In the genomic region with DNA sequence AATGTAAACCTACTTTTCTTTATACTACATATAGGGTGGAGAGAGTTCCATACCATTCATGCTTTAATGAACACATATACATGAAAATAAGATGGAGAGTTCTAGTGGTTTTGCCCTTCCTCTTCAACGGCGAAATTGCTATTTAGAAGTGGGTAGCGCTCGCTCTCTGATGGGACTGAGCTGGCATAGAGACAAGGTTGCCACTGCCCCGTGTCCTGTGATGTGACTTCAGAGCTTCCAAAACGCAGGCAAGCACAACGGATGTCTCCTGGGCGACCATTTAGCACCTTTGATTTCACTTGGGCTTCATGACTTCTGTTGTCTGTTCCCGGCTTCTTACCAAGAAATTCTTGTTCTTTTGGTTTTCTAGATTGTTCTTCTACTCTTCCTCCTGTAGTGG, we compare ENCODE assay signal across 20 cellular contexts. TPM values are rescaled to one million over a fixed set of nuclear protein-coding genes. Genes with fewer than 3 reads are reported as not detected.
DNase-seq lines count a peak whose midpoint lies in the region; ATAC-seq and TF ChIP-seq lines count a peak whose summit lies in the region.
"Had no signal": no experiment of that assay in that cellular context is flagged by ENCODE, and none has a peak within 500 bp of the region (broad histone marks: within the 10 kb centered on the region; RNA-seq: fewer than 3 reads in every experiment).

No MANE protein-coding gene starts in this region.

- H3K27ac Mint-ChIP-seq in activated CD4-positive, alpha-beta T cell treated with anti-CD3 and anti-CD28 coated beads for 36 hours = peak overlapping the region; percentile 83
- H3K27ac Mint-ChIP-seq in activated naive CD4-positive, alpha-beta T cell treated with anti-CD3 and anti-CD28 coated beads, Interleukin-2, amount 10 ng/mL, durations not matched to agents 7 days and 5 days = peak overlapping the region; percentile 53
- no peak overlapping the region for H3K27ac Mint-ChIP-seq in GM23338
- H3K27ac Mint-ChIP-seq: B cell, HFFc6 had no signal

- H3K27me3 ChIP-seq in GM23338 (ENCODE audit: insufficient read depth) (no peaks in the 10 kb centered on the region), psoas muscle (ENCODE audit: insufficient read depth in 3 of 3, low read length in 2 of 3) (peaks cover 0 to 6% (median 0%) of the 10 kb centered on the region in 3 donors)
- H3K27me3 ChIP-seq: Peyer's patch had no signal

- peaks cover 58% of the 10 kb centered on the region for H3K4me1 Mint-ChIP-seq in activated CD4-positive, alpha-beta T cell treated with anti-CD3 and anti-CD28 coated beads for 36 hours
- peaks cover 35% of the 10 kb centered on the region for H3K4me1 Mint-ChIP-seq in activated naive CD4-positive, alpha-beta T cell treated with anti-CD3 and anti-CD28 coated beads, Interleukin-2, amount 10 ng/mL, durations not matched to agents 7 days and 5 days
- H3K4me1 Mint-ChIP-seq in GM23338 = peaks cover 10% of the 10 kb centered on the region

- H3K36me3 Mint-ChIP-seq in activated CD4-positive, alpha-beta T cell treated with anti-CD3 and anti-CD28 coated beads for 36 hours (ENCODE audit: low read depth) = peaks cover 61% of the 10 kb centered on the region
- H3K36me3 Mint-ChIP-seq in activated naive CD4-positive, alpha-beta T cell treated with anti-CD3 and anti-CD28 coated beads, Interleukin-2, amount 10 ng/mL, durations not matched to agents 7 days and 5 days = peaks cover 56% of the 10 kb centered on the region
- H3K36me3 Mint-ChIP-seq in GM23338 (ENCODE audit: low read depth) = no peaks in the 10 kb centered on the region

- no peaks in the 10 kb centered on the region for H3F3A ChIP-seq in GM23338 (replicated peaks; ENCODE audit: low read depth)

- POLR2A ChIA-PET in activated CD4-positive, alpha-beta T cell treated with anti-CD3 and anti-CD28 coated beads for 36 hours (lab: Charles Lee) = no interaction called here

- 94 to 95% methylated on average over 9 of the region's 9 CpGs for WGBS in lower leg skin, 2 donors
- WGBS in psoas muscle, 3 donors = 84 to 91% (median 88%) methylated on average over 9 of the region's 9 CpGs

- H3K4me3 Mint-ChIP-seq in activated CD4-positive, alpha-beta T cell treated with anti-CD3 and anti-CD28 coated beads for 36 hours = no peak overlapping the region
- no peak overlapping the region for H3K4me3 Mint-ChIP-seq in activated naive CD4-positive, alpha-beta T cell treated with anti-CD3 and anti-CD28 coated beads, Interleukin-2, amount 10 ng/mL, durations not matched to agents 7 days and 5 days
- H3K4me3 Mint-ChIP-seq in GM23338 = no peak overlapping the region
- H3K4me3 Mint-ChIP-seq: B cell, HFFc6 had no signal

- TF ChIP-seq POLR2A in lower leg skin (IDR thresholded peaks at IDR 0.05) = no peak

- intact Hi-C loops in activated CD4-positive, alpha-beta T cell treated with anti-CD3 and anti-CD28 coated beads for 36 hours (cut with DNase I, micrococcal nuclease) = no loop called here
- intact Hi-C loops in lower leg skin (cut with DNase I; ENCODE audit: low total_unique reads) (no loop called here), psoas muscle (cut with DNase I) (no loop called here)

- H3K4me1 ChIP-seq in GM23338 (ENCODE audit: insufficient read depth) (0 out of 2 replicates have a peak, but pooled peaks cover 5% of the 10 kb centered on the region), psoas muscle (no peaks in the 10 kb centered on the region)
- H3K4me1 ChIP-seq: Peyer's patch had no signal

- no peak overlapping the region for H3K27ac ChIP-seq in GM23338 (ENCODE audit: low read depth)
- no peak overlapping the region for H3K27ac ChIP-seq in psoas muscle
- H3K27ac ChIP-seq: Peyer's patch had no signal

- TF ChIP-seq CTCF in GM23338 (conservative IDR thresholded peaks at IDR 0.05; ENCODE audit: low read depth in 2 of 2) (no peak), lower leg skin (IDR thresholded peaks at IDR 0.05) (no peak), psoas muscle (IDR thresholded peaks at IDR 0.05) (no peak)

- H3K79me2 ChIP-seq in GM23338 (replicated peaks; ENCODE audit: insufficient read depth) = no peaks in the 10 kb centered on the region

- ATAC-seq in activated CD4-positive, alpha-beta T cell treated with anti-CD3 and anti-CD28 coated beads for 36 hours = no peak
- ATAC-seq in GM23338 (no peak), psoas muscle (no peak), HG03521 (IDR thresholded peaks at IDR 0.05; ENCODE audit: unreplicated experiment) (no peak)
- ATAC-seq: HepG2 had no signal

- DNase-seq in activated CD4-positive, alpha-beta T cell treated with anti-CD3 and anti-CD28 coated beads for 36 hours = no peak
- no peak for DNase-seq in activated CD4-positive, alpha-beta T cell treated with anti-CD3 and anti-CD28 coated beads for 1 hour
- no peak for DNase-seq in activated naive CD4-positive, alpha-beta T cell treated with anti-CD3 and anti-CD28 coated beads, Interleukin-2, amount 10 ng/mL, durations not matched to agents 7 days and 5 days
- no peak for DNase-seq in activated naive CD4-positive, alpha-beta T cell treated with anti-CD3 and anti-CD28 coated beads, Interleukin-2, amount 50 U/mL, for 16 hours
- DNase-seq in GM23338 (ENCODE audit: low spot score) = no peak
- DNase-seq in lower leg skin (ENCODE audit: low spot score in 2 of 2) = peak; percentile 7 to 57
- no peak for DNase-seq in psoas muscle
- DNase-seq: 8988T; HFFc6; KBM-7; NCI-H1105 treated with DMSO at 0.1 percent for 48 hours; NCI-H1694 treated with DMSO at 0.1 percent for 48 hours; NCI-H510A; NCI-H748 treated with DMSO at 0.1 percent for 48 hours; NK-92 treated with Interleukin-12 subunit alpha and Interleukin-12 subunit beta, amount 100 ng/mL, for 24 hours; Peyer's patch had no signal

- no peaks in the 10 kb centered on the region for H3K36me3 ChIP-seq in GM23338 (ENCODE audit: insufficient read depth)
- no peaks in the 10 kb centered on the region for H3K36me3 ChIP-seq in psoas muscle (ENCODE audit: insufficient read depth in 1 of 2, low read depth in 1 of 2)
- H3K36me3 ChIP-seq: Peyer's patch had no signal

- H3K4me2 ChIP-seq in GM23338 = no peak overlapping the region

- H2AFZ ChIP-seq in GM23338 = peak overlapping the region; percentile 74

- no peak overlapping the region for H3K4me3 ChIP-seq in GM23338
- no peak overlapping the region for H3K4me3 ChIP-seq in lower leg skin (ENCODE audit: low read depth, poor library complexity, severe bottlenecking)
- no peak overlapping the region for H3K4me3 ChIP-seq in psoas muscle
- H3K4me3 ChIP-seq: Peyer's patch had no signal

- H3K9me3 ChIP-seq in psoas muscle = no peaks in the 10 kb centered on the region
- H3K9me3 ChIP-seq: Peyer's patch had no signal

- H3K9me2 ChIP-seq in GM23338 (ENCODE audit: insufficient read depth) = no peaks in the 10 kb centered on the region

- CTCF ChIA-PET in activated CD4-positive, alpha-beta T cell treated with anti-CD3 and anti-CD28 coated beads for 36 hours (lab: Charles Lee) = interaction anchor here (1.3 to 3.3 kb wide), 3 partner anchors 21 to 74 kb away, joined by 3 to 11 read pairs (median 4); no protein-coding TSS in a partner anchor
- CTCF ChIA-PET in activated naive CD4-positive, alpha-beta T cell treated with anti-CD3 and anti-CD28 coated beads, Interleukin-2, amount 10 ng/mL, durations not matched to agents 7 days and 5 days (lab: Charles Lee) = interaction anchor here (0.6 to 2.9 kb wide), 2 partner anchors 37 to 329 kb away, joined by 3 to 26 read pairs; no protein-coding TSS in a partner anchor

- no peaks in the 10 kb centered on the region for H3K27me3 Mint-ChIP-seq in activated CD4-positive, alpha-beta T cell treated with anti-CD3 and anti-CD28 coated beads for 36 hours
- H3K27me3 Mint-ChIP-seq in activated naive CD4-positive, alpha-beta T cell treated with anti-CD3 and anti-CD28 coated beads, Interleukin-2, amount 10 ng/mL, durations not matched to agents 7 days and 5 days = no peaks in the 10 kb centered on the region
- peaks cover 4% of the 10 kb centered on the region for H3K27me3 Mint-ChIP-seq in GM23338 (ENCODE audit: insufficient read depth, low read depth, poor library complexity)
- H3K27me3 Mint-ChIP-seq: B cell had no signal

- H4K20me1 ChIP-seq in GM23338 (replicated peaks; ENCODE audit: insufficient read depth) = no peaks in the 10 kb centered on the region

- H3K9me3 Mint-ChIP-seq in activated CD4-positive, alpha-beta T cell treated with anti-CD3 and anti-CD28 coated beads for 36 hours (ENCODE audit: low read depth) = peaks cover 2% of the 10 kb centered on the region
- H3K9me3 Mint-ChIP-seq in activated naive CD4-positive, alpha-beta T cell treated with anti-CD3 and anti-CD28 coated beads, Interleukin-2, amount 10 ng/mL, durations not matched to agents 7 days and 5 days = peaks cover 7% of the 10 kb centered on the region
- peaks cover 5% of the 10 kb centered on the region; the same call in 2 of the 3 replicates for H3K9me3 Mint-ChIP-seq in GM23338
- H3K9me3 Mint-ChIP-seq: HFFc6 had no signal

TF ChIP-seq in GM23338, 12 proteins besides CTCF, POLR2A, EP300 and RAD21 (continues in another document):
- TF ChIP-seq NANOG (IDR thresholded peaks at IDR 0.05; ENCODE audit: borderline replicate concordance) (no peak), ZNF331 (CRISPR knock-in tag; IDR thresholded peaks at IDR 0.05; ENCODE audit: low read depth) (no peak), JUNB (IDR thresholded peaks at IDR 0.05; ENCODE audit: unreplicated experiment) (no peak), CREB1 (CRISPR knock-in tag; IDR thresholded peaks at IDR 0.05; ENCODE audit: low read depth) (no peak)

RNA-seq across cellular contexts. Expression of gene IL15RA, which starts 35.2 kb away (rescaled TPM):
- total RNA-seq in activated CD4-positive, alpha-beta T cell treated with anti-CD3 and anti-CD28 coated beads for 36 hours = 10 to 100 TPM; 19.7 to 22.1 TPM
- 1.1 and 1.6 TPM in 2 replicates for total RNA-seq in GM23338 (2014; rRNA removed; shearing (Covaris generic))
- 1.9 and 2.2 TPM in 2 replicates for polyA plus RNA-seq in GM23338 (2016; fragmentation: Nextera tagmentation; extraction: Ambion mirVana)
- total RNA-seq in lower leg skin = 10 to 100 TPM in 3 of 4 donors, 1 to 10 TPM in 1; 9.3 to 30.8 (median 24.8) TPM
- total RNA-seq in psoas muscle = 10 to 100 TPM in 1 of 4 donors, 1 to 10 TPM in 3; 7.9 to 10.9 (median 9.5) TPM
- 10 to 100 TPM in 2 of 3 donors, 1 to 10 TPM in 1; 8.9 to 13.1 (median 11.2) TPM for polyA plus RNA-seq in psoas muscle

RNA-seq across cellular contexts. Expression of gene IL2RA, which starts 49.7 kb away (rescaled TPM):
- 100 to 1,000 TPM; 659 to 980 TPM for total RNA-seq in activated CD4-positive, alpha-beta T cell treated with anti-CD3 and anti-CD28 coated beads for 36 hours
- total RNA-seq in GM23338 (2014; rRNA removed; shearing (Covaris generic)) = not detected in 2 replicates
- polyA plus RNA-seq in GM23338 (2016; fragmentation: Nextera tagmentation; extraction: Ambion mirVana) (not detected in 2 replicates), psoas muscle (under 1 TPM; 0.08 to 0.20 (median 0.12) TPM)
- total RNA-seq in lower leg skin (1 to 10 TPM in 1 of 4 donors, under 1 TPM in 1, not detected in 2; 0.10 to 1.3 TPM), psoas muscle (1 to 10 TPM in 1 of 4 donors, under 1 TPM in 3; 0.13 to 1.8 (median 0.73) TPM)
- total RNA-seq: HepG2, HFFc6 had no signal
- polyA plus RNA-seq: AG04450, HepG2 had no signal

Comparison
In these comparisons a context has a peak if more than half of its experiments do, and no peak if none do; other contexts are left out.
1. DNase-seq: peak in lower leg skin (2 of 2); none in activated CD4-positive, alpha-beta T cell treated with anti-CD3 and anti-CD28 coated beads for 36 hours (single experiment), activated CD4-positive, alpha-beta T cell treated with anti-CD3 and anti-CD28 coated beads for 1 hour (single experiment), activated naive CD4-positive, alpha-beta T cell treated with anti-CD3 and anti-CD28 coated beads, Interleukin-2, amount 10 ng/mL, durations not matched to agents 7 days and 5 days (single experiment), activated naive CD4-positive, alpha-beta T cell treated with anti-CD3 and anti-CD28 coated beads, Interleukin-2, amount 50 U/mL, for 16 hours (single experiment), GM23338 (single experiment) and psoas muscle (0 of 2).
2. RNA of gene IL2RA, which starts 49.7 kb away (total RNA-seq): 659 to 980 TPM in activated CD4-positive, alpha-beta T cell treated with anti-CD3 and anti-CD28 coated beads for 36 hours; 0.13 to 1.8 TPM in psoas muscle, 0.10 to 1.3 TPM in lower leg skin and not detected in GM23338; every median in the first group is over 100 times any median in the second.